35 cellular contexts compared by ENCODE assay signal in the genomic region with DNA sequence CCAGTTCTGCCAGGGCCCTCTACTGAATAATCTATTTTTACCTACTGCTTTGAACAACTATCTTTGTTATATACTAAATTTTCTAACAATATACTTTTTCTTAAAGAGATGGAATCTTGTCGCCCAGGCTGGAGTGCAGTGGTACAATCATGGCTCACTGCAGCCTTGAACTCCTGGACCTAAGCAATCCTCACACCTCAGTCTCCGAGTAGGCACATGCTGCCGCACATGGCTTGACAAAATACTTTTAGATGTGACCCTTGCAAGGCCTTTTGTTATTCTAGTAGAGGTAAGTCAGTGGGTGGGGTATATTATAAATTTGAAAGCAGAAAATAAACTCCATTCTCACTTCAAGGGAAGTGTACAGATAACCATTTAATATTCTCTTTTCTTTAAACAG.
"Had no signal": no experiment of that assay in that cellular context is flagged by ENCODE, and none has a peak within 500 bp of the region (broad histone marks: within the 10 kb centered on the region; RNA-seq: fewer than 3 reads in every experiment).

No MANE protein-coding gene starts in this region.

- H3K9ac ChIP-seq: KMS-11 had no signal

- H3K27ac ChIP-seq: KMS-11 had no signal

- H3K4me3 ChIP-seq: MG63 had no signal

- H3K36me3 ChIP-seq: MG63 had no signal

- H3K9me3 ChIP-seq: MG63 had no signal

- H3K27me3 ChIP-seq: MG63 had no signal

- H3K4me2 ChIP-seq: KMS-11 had no signal

- DNase-seq: Karpas-422, Kasumi-1, MG63, MM.1S, MV-4-11, NCI-H1048, NCI-H1092, NCI-H1092 treated with DMSO at 0.1 percent for 48 hours, NCI-H1105, NCI-H1105 treated with DMSO at 0.1 percent for 48 hours, NCI-H1417, NCI-H1417 treated with DMSO at 0.1 percent for 48 hours, NCI-H1436, NCI-H1436 treated with DMSO at 0.1 percent for 48 hours, NCI-H146, NCI-H1694, NCI-H1694 treated with DMSO at 0.1 percent for 48 hours, NCI-H187, NCI-H187 treated with DMSO at 0.1 percent for 48 hours, NCI-H1930, NCI-H2029, NCI-H2029 treated with DMSO at 0.1 percent for 48 hours, NCI-H2081, NCI-H2081 treated with DMSO at 0.1 percent for 48 hours, NCI-H2107, NCI-H2171, NCI-H2171 treated with DMSO at 0.1 percent for 48 hours, NCI-H2227 treated with DMSO at 0.1 percent for 48 hours, NCI-H226, NCI-H345, NCI-H446, NCI-H446 treated with DMSO at 0.1 percent for 48 hours, NCI-H510A, NCI-H510A treated with DMSO at 0.1 percent for 48 hours had no signal
